12 cellular contexts compared by ENCODE assay signal in genomic region chr7:4931932-4932331, GRCh38. TPM values are rescaled to one million over a fixed set of nuclear protein-coding genes. Genes with fewer than 3 reads are reported as not detected.
A peak's percentile ranks its signal among the peaks of the same experiment; 100 is the strongest.
DNase-seq lines count a peak whose midpoint lies in the region; ATAC-seq, FAIRE-seq and TF ChIP-seq lines count a peak whose summit lies in the region.
"Had no signal": no experiment of that assay in that cellular context is flagged by ENCODE, and none has a peak within 500 bp of the region (broad histone marks: within the 10 kb centered on the region; RNA-seq: fewer than 3 reads in every experiment).

No MANE protein-coding gene starts in this region.

- peak; percentile 81 for ATAC-seq in HepG2
- no peak for ATAC-seq in right lobe of liver
- no peak for ATAC-seq in HG02610 (IDR thresholded peaks at IDR 0.05; ENCODE audit: unreplicated experiment)
- ATAC-seq in HG03095 (IDR thresholded peaks at IDR 0.05; ENCODE audit: unreplicated experiment): no peak

- H3K27me3 ChIP-seq in HepG2 (ENCODE audit: control insufficient read depth in 1 of 2, insufficient read depth in 2 of 2, low read length in 2 of 2) (peaks cover 0 to 13% of the 10 kb centered on the region in 2 experiments; a peak in 2 of 5 replicates), right lobe of liver (no peaks in the 10 kb centered on the region), smooth muscle cell (ENCODE audit: low read depth) (no peaks in the 10 kb centered on the region)

- TF ChIP-seq EP300 in HepG2 (IDR thresholded peaks at IDR 0.05; ENCODE audit: low read depth in 2 of 2, low read length in 2 of 2): no peak
- TF ChIP-seq EP300 in HepG2 (CRISPR knock-in tag; IDR thresholded peaks at IDR 0.05; ENCODE audit: borderline replicate concordance): no peak

- no TSS peak for BruUV-seq in HepG2 (replicated peaks; lab: Mats Ljungman, UMichigan)

- no peaks in the 10 kb centered on the region for H4K20me1 ChIP-seq in HepG2 (ENCODE audit: insufficient read depth, low read length)
- H4K20me1 ChIP-seq in smooth muscle cell (ENCODE audit: low read depth): no peaks in the 10 kb centered on the region

- H3K9me3 ChIP-seq in HepG2 (ENCODE audit: low read length) (no peaks in the 10 kb centered on the region), right lobe of liver (no peaks in the 10 kb centered on the region), smooth muscle cell (replicated peaks; ENCODE audit: low read depth) (no peaks in the 10 kb centered on the region)

- H3K27ac ChIP-seq in HepG2 (ENCODE audit: extremely low read length, insufficient read depth, low read length) (no peak overlapping the region), right lobe of liver (no peak overlapping the region), smooth muscle cell (ENCODE audit: low read depth) (no peak overlapping the region)
- H3K27ac ChIP-seq: C4-2B had no signal

- H3K4me3 Mint-ChIP-seq in type B pancreatic cell: no peak overlapping the region
- H3K4me3 Mint-ChIP-seq: mesothelial cell of epicardium had no signal

- 4% methylated on average over 10 of the region's 11 CpGs for WGBS in HepG2 (ENCODE audit: low lambda C conversion rate)
- 42% methylated on average over 5 of the region's 11 CpGs for WGBS in right lobe of liver (ENCODE audit: insufficient coverage, low coverage, low lambda C conversion rate, missing lambda C conversion rate)
- WGBS in smooth muscle cell (ENCODE audit: low lambda C conversion rate): 82% methylated on average over 11 of the region's 11 CpGs

- POLR2A ChIA-PET in HepG2 (lab: Yijun Ruan, JAX): no interaction called here

- H3K27me3 Mint-ChIP-seq in type B pancreatic cell: peaks cover 4% of the 10 kb centered on the region

- no peaks in the 10 kb centered on the region for H3K9me3 Mint-ChIP-seq in type B pancreatic cell
- H3K9me3 Mint-ChIP-seq: mesothelial cell of epicardium had no signal

- H3K4me1 ChIP-seq in HepG2 (ENCODE audit: insufficient read depth, low read length): no peaks in the 10 kb centered on the region
- no peaks in the 10 kb centered on the region for H3K4me1 ChIP-seq in right lobe of liver
- H3K4me1 ChIP-seq in smooth muscle cell (ENCODE audit: low read depth): no peaks in the 10 kb centered on the region

- peak; percentile 37 for DNase-seq in HepG2 (ENCODE audit: low spot score)
- no peak for DNase-seq in right lobe of liver
- peak; percentile 78 for DNase-seq in NCI-H774 (lab: John Stamatoyannopoulos, UW)
- peak; percentile 57 to 93 (median 87) for DNase-seq in head of caudate nucleus
- no peak for DNase-seq in type B pancreatic cell (ENCODE audit: extremely low spot score, unreplicated experiment)
- no peak for DNase-seq in smooth muscle cell (lab: John Stamatoyannopoulos, UW; ENCODE audit: unreplicated experiment)
- DNase-seq: activated effector memory CD4-positive, alpha-beta T cell treated with anti-CD3 and anti-CD28 coated beads, Interleukin-2, amount 50 U/mL, for 16 hours had no signal

- H3K36me3 ChIP-seq in HepG2 (replicated peaks in 1 of 2; ENCODE audit: control insufficient read depth in 1 of 2, insufficient read depth in 2 of 2, low read length in 2 of 2) (no peaks in the 10 kb centered on the region), right lobe of liver (no peaks in the 10 kb centered on the region), smooth muscle cell (ENCODE audit: low read depth) (no peaks in the 10 kb centered on the region)

- TF ChIP-seq CTCF in HepG2 (CRISPR knock-in tag; IDR thresholded peaks at IDR 0.05) (no peak), right lobe of liver (IDR thresholded peaks at IDR 0.05) (no peak), type B pancreatic cell (conservative IDR thresholded peaks at IDR 0.05) (peak; percentile 17), smooth muscle cell (IDR thresholded peaks at IDR 0.05; ENCODE audit: borderline replicate concordance, insufficient read depth, poor library complexity, severe bottlenecking) (no peak)

- H3F3A ChIP-seq in smooth muscle cell (ENCODE audit: low read depth): no peaks in the 10 kb centered on the region

- no peak for TF ChIP-seq POLR2A in HepG2 (IDR thresholded peaks at IDR 0.05; ENCODE audit: insufficient read depth in 1 of 2, low read depth in 2 of 2, low read length in 2 of 2)
- no peak for TF ChIP-seq POLR2A in right lobe of liver (IDR thresholded peaks at IDR 0.05)

- H3K4me2 ChIP-seq in HepG2 (ENCODE audit: low read depth, low read length) (no peak overlapping the region), smooth muscle cell (no peak overlapping the region)

- in situ Hi-C loops in HepG2 (cut with HindIII; ENCODE audit: extremely low pct_ligation_motif_present, low pct_unique_long_range_greater_than_20kb): no loop called here

- H2AFZ ChIP-seq in HepG2 (ENCODE audit: low read length) (no peak overlapping the region), smooth muscle cell (ENCODE audit: low read depth) (no peak overlapping the region)

- no peaks in the 10 kb centered on the region for H3K4me1 Mint-ChIP-seq in type B pancreatic cell (ENCODE audit: unreplicated experiment)
- H3K4me1 Mint-ChIP-seq: mesothelial cell of epicardium had no signal

- no peak overlapping the region for H3K4me3 ChIP-seq in HepG2 (replicated peaks in 1 of 3; ENCODE audit: insufficient read depth in 1 of 3, low read depth in 2 of 3, low read length in 3 of 3)
- H3K4me3 ChIP-seq in right lobe of liver: no peak overlapping the region
- H3K4me3 ChIP-seq in smooth muscle cell: no peak overlapping the region

- intact Hi-C loops in HepG2 (cut with micrococcal nuclease; ENCODE audit: unreplicated experiment): no loop called here
- intact Hi-C loops in right lobe of liver (cut with DNase I): no loop called here
- intact Hi-C loops in head of caudate nucleus (cut with DNase I): no loop called here

- H3K9ac ChIP-seq in HepG2 (ENCODE audit: insufficient read depth, low read depth, low read length) (no peak overlapping the region), smooth muscle cell (ENCODE audit: low read depth) (no peak overlapping the region)

- no peak for FAIRE-seq in HepG2 (lab: Jason Lieb, UNC)

- no peaks in the 10 kb centered on the region for H3K36me3 Mint-ChIP-seq in type B pancreatic cell
- H3K36me3 Mint-ChIP-seq: mesothelial cell of epicardium had no signal

- no peak overlapping the region for H3K27ac Mint-ChIP-seq in type B pancreatic cell
- H3K27ac Mint-ChIP-seq: mesothelial cell of epicardium had no signal

- TF ChIP-seq RAD21 in HepG2 (CRISPR knock-in tag; IDR thresholded peaks at IDR 0.05): no peak

- no peaks in the 10 kb centered on the region for H3K79me2 ChIP-seq in HepG2 (ENCODE audit: insufficient read depth, low read length)
- H3K79me2 ChIP-seq in smooth muscle cell (ENCODE audit: low read depth): no peaks in the 10 kb centered on the region

- CTCF ChIA-PET in HepG2 (lab: Yijun Ruan, JAX; ENCODE audit: low intra/inter-chr PET ratio, low total read pairs): no interaction called here

RNA-seq across cellular contexts. Expression of gene MMD2, which starts 27.1 kb away (rescaled TPM):
- total RNA-seq in HepG2 (2016; rRNA removed; fragmentation: Illumina TruSeq; extraction: Trizol): not detected in 2 replicates
- not detected in 2 replicates for total RNA-seq in HepG2 (2016; cell fraction: cytosol; rRNA removed; fragmentation: Illumina TruSeq; extraction: Trizol; ENCODE audit: low read depth)
- not detected in 2 replicates for total RNA-seq in HepG2 (2016; cell fraction: insoluble cytoplasmic fraction; rRNA removed; fragmentation: Illumina TruSeq; extraction: Trizol)
- total RNA-seq in HepG2 (2016; cell fraction: membrane; rRNA removed; fragmentation: Illumina TruSeq; extraction: Trizol): not detected in 2 replicates
- not detected in 2 replicates for total RNA-seq in HepG2 (2016; cell fraction: nucleus; rRNA removed; fragmentation: Illumina TruSeq; extraction: Trizol)
- not detected in 2 replicates for polyA plus RNA-seq in HepG2 (2011; rRNA removed)
- not detected in 2 replicates for polyA plus RNA-seq in HepG2 (2011; cell fraction: cytosol; rRNA removed)
- polyA plus RNA-seq in HepG2 (2011; cell fraction: nucleus; rRNA removed): not detected in 2 replicates
- not detected in 2 replicates for polyA plus RNA-seq in HepG2 (2012)
- polyA plus RNA-seq in HepG2 (2016; cell fraction: cytosol; fragmentation: Illumina TruSeq; extraction: Trizol; ENCODE audit: low read depth): not detected in 2 replicates
- polyA plus RNA-seq in HepG2 (2016; cell fraction: insoluble cytoplasmic fraction; fragmentation: Illumina TruSeq; extraction: Trizol; ENCODE audit: low read depth): not detected in 2 replicates
- polyA plus RNA-seq in HepG2 (2016; cell fraction: membrane; fragmentation: Illumina TruSeq; extraction: Trizol; ENCODE audit: low read depth): not detected in 2 replicates
- not detected in 2 replicates for polyA plus RNA-seq in HepG2 (2016; cell fraction: nucleus; fragmentation: Illumina TruSeq; extraction: Trizol; ENCODE audit: insufficient read depth, low read depth)
- not detected in 2 replicates for polyA minus RNA-seq in HepG2 (2011; rRNA and poly(A)+ RNA removed; ENCODE audit: low replicate concordance)
- polyA minus RNA-seq in HepG2 (2011; cell fraction: cytosol; rRNA and poly(A)+ RNA removed): not detected in 2 replicates
- polyA minus RNA-seq in HepG2 (2011; cell fraction: nucleus; rRNA and poly(A)+ RNA removed): not detected in 2 replicates
- total RNA-seq in right lobe of liver: not detected
- total RNA-seq in type B pancreatic cell (ENCODE audit: low replicate concordance): not detected in 2 replicates
- not detected in 2 replicates for total RNA-seq in smooth muscle cell
- polyA plus RNA-seq in smooth muscle cell: not detected in 2 replicates
- total RNA-seq: mesothelial cell of epicardium had no signal
- polyA plus RNA-seq: esophagus had no signal

RNA-seq across cellular contexts. Expression of gene RADIL, which starts 48.4 kb away (rescaled TPM):
- total RNA-seq in HepG2 (2016; rRNA removed; fragmentation: Illumina TruSeq; extraction: Trizol) (0.09 and 0.52 TPM in 2 replicates), right lobe of liver (1 to 10 TPM in 1 of 6 experiments, under 1 TPM in 3, not detected in 2; 0.20 to 1.6 (median 0.34) TPM), type B pancreatic cell (ENCODE audit: low replicate concordance) (0.93 and 11.8 TPM in 2 replicates), smooth muscle cell (4.1 and 4.7 TPM in 2 replicates)
- total RNA-seq in HepG2 (2016; cell fraction: cytosol; rRNA removed; fragmentation: Illumina TruSeq; extraction: Trizol; ENCODE audit: low read depth): not detected in 2 replicates
- 0.06 and 0.11 TPM in 2 replicates for total RNA-seq in HepG2 (2016; cell fraction: insoluble cytoplasmic fraction; rRNA removed; fragmentation: Illumina TruSeq; extraction: Trizol)
- total RNA-seq in HepG2 (2016; cell fraction: membrane; rRNA removed; fragmentation: Illumina TruSeq; extraction: Trizol): 0.24 TPM in 1 of 2 replicates, not detected in the other
- 0.09 TPM in 1 of 2 replicates, not detected in the other for total RNA-seq in HepG2 (2016; cell fraction: nucleus; rRNA removed; fragmentation: Illumina TruSeq; extraction: Trizol)
- polyA plus RNA-seq in HepG2 (2011; rRNA removed) (0.05 TPM in 2 replicates), smooth muscle cell (8.0 and 10.7 TPM in 2 replicates)
- 0.08 and 0.11 TPM in 2 replicates for polyA plus RNA-seq in HepG2 (2011; cell fraction: cytosol; rRNA removed)
- polyA plus RNA-seq in HepG2 (2011; cell fraction: nucleus; rRNA removed): 0.16 and 0.56 TPM in 2 replicates
- 0.03 and 0.16 TPM in 2 replicates for polyA plus RNA-seq in HepG2 (2012)
- polyA plus RNA-seq in HepG2 (2016; cell fraction: cytosol; fragmentation: Illumina TruSeq; extraction: Trizol; ENCODE audit: low read depth): not detected in 2 replicates
- 0.05 and 0.07 TPM in 2 replicates for polyA plus RNA-seq in HepG2 (2016; cell fraction: insoluble cytoplasmic fraction; fragmentation: Illumina TruSeq; extraction: Trizol; ENCODE audit: low read depth)
- 0.05 TPM in 1 of 2 replicates, not detected in the other for polyA plus RNA-seq in HepG2 (2016; cell fraction: membrane; fragmentation: Illumina TruSeq; extraction: Trizol; ENCODE audit: low read depth)
- polyA plus RNA-seq in HepG2 (2016; cell fraction: nucleus; fragmentation: Illumina TruSeq; extraction: Trizol; ENCODE audit: insufficient read depth, low read depth): not detected in 2 replicates
- polyA minus RNA-seq in HepG2 (2011; rRNA and poly(A)+ RNA removed; ENCODE audit: low replicate concordance): 1.3 TPM in 1 of 2 replicates, not detected in the other
- not detected in 2 replicates for polyA minus RNA-seq in HepG2 (2011; cell fraction: cytosol; rRNA and poly(A)+ RNA removed)
- 0.52 TPM in 1 of 2 replicates, not detected in the other for polyA minus RNA-seq in HepG2 (2011; cell fraction: nucleus; rRNA and poly(A)+ RNA removed)

Comparison
In these comparisons a context has a peak if more than half of its experiments do, and no peak if none do; other contexts are left out.
1. DNase-seq: peak in HepG2 (single experiment), NCI-H774 (single experiment) and head of caudate nucleus (42 of 42); none in right lobe of liver (0 of 3), type B pancreatic cell (single experiment) and smooth muscle cell (single experiment).